ENCODE assay signal across 8 cellular contexts in the genomic region with DNA sequence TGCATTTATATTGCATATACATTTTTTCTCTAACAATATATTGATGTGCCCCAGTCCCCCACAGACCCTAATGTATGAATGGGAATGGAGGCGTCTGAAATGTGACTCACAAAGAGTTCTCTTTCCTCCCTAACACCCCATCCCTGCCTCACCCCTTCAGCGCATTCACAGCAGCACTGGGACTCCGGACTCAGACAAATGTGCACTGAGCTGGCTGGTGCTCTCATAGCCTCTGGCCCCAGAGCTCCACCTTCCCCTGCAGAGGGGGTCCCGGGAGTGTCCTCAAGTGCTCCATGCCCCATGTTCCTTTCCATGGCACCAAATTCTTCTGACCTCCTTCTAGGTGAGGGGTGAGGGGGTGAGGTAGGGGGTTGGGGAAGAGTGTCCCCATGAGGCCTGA. TPM values are rescaled to one million over a fixed set of nuclear protein-coding genes. Genes with fewer than 3 reads are reported as not detected.
DNase-seq lines count a peak whose midpoint lies in the region; TF ChIP-seq lines count a peak whose summit lies in the region.

No MANE protein-coding gene starts in this region.

- intact Hi-C loops in OCI-LY7 (cut with micrococcal nuclease; ENCODE audit: unreplicated experiment) = no loop called here
- intact Hi-C loops in dorsolateral prefrontal cortex (cut with DNase I) = loop anchor here in 1 of 2 donors (10.0 kb wide), 2 partner anchors 89 to 409 kb away; partner anchors contain the start of gene RPTOR

- POLR2A ChIA-PET in OCI-LY7 (lab: Charles Lee) = interaction anchor here (0.6 to 1.1 kb wide), 2 partner anchors 84 to 145 kb away, joined by 3 read pairs; no protein-coding TSS in a partner anchor

- H3K27ac Mint-ChIP-seq in progenitor cell of endocrine pancreas = peak overlapping the region; percentile 89

- TF ChIP-seq CTCF in DOHH2 (IDR thresholded peaks at IDR 0.05; ENCODE audit: low read depth, low read length, poor library complexity, severe bottlenecking) (no peak), OCI-LY7 (conservative IDR thresholded peaks at IDR 0.05; ENCODE audit: low read length) (no peak), dorsolateral prefrontal cortex (IDR thresholded peaks at IDR 0.05 in 54 of 56, conservative IDR thresholded peaks at IDR 0.05 in 2 of 56; ENCODE audit: low read depth in 1 of 56, partially characterized antibody in 56 of 56) (no peak), progenitor cell of endocrine pancreas (IDR thresholded peaks at IDR 0.05; ENCODE audit: unreplicated experiment) (no peak)

- no TSS peak for BruUV-seq in OCI-LY7 (replicated peaks; lab: Mats Ljungman, UMichigan)

- H3K79me2 ChIP-seq in DOHH2 (ENCODE audit: control insufficient read depth, low read length) (0 out of 2 replicates have a peak, but pooled peaks cover 3% of the 10 kb centered on the region), OCI-LY7 (ENCODE audit: insufficient read depth, low read depth, low read length) (no peaks in the 10 kb centered on the region)

- H3K27me3 Mint-ChIP-seq in progenitor cell of endocrine pancreas = peaks cover 36% of the 10 kb centered on the region

- no peaks in the 10 kb centered on the region for H3K9me3 Mint-ChIP-seq in progenitor cell of endocrine pancreas (ENCODE audit: low read depth)

- H2AFZ ChIP-seq in OCI-LY7 (ENCODE audit: low read length) = peak overlapping the region; percentile 65; the same call in 1 of the 2 replicates

- peaks cover 19% of the 10 kb centered on the region for H3K4me1 ChIP-seq in DOHH2 (ENCODE audit: control insufficient read depth, low read length)
- H3K4me1 ChIP-seq in OCI-LY7 (ENCODE audit: insufficient read depth, low read length, poor library complexity, severe bottlenecking) = peaks cover 27% of the 10 kb centered on the region

- peak overlapping the region; percentile 88 for H3K4me3 ChIP-seq in DOHH2 (ENCODE audit: low read length)
- peak overlapping the region; percentile 80 for H3K4me3 ChIP-seq in OCI-LY7 (ENCODE audit: low read depth, low read length, poor library complexity, severe bottlenecking)
- peak overlapping the region in 37 of 59 donors; percentile 71 to 94 (median 85) for H3K4me3 ChIP-seq in dorsolateral prefrontal cortex

- peak overlapping the region; percentile 91 for H3K4me2 ChIP-seq in DOHH2 (ENCODE audit: low read length)
- H3K4me2 ChIP-seq in OCI-LY7 (ENCODE audit: low read length) = peak overlapping the region; percentile 84

- 0 out of 2 replicates have a peak, but pooled peaks cover 2% of the 10 kb centered on the region for H3F3A ChIP-seq in DOHH2 (ENCODE audit: control insufficient read depth, insufficient read depth)

- no peaks in the 10 kb centered on the region for H4K20me1 ChIP-seq in DOHH2 (ENCODE audit: control insufficient read depth, insufficient read depth, low read depth, low read length)
- no peaks in the 10 kb centered on the region for H4K20me1 ChIP-seq in OCI-LY7 (ENCODE audit: insufficient read depth, low read length)

- no peaks in the 10 kb centered on the region for H3K9me3 ChIP-seq in DOHH2 (ENCODE audit: control insufficient read depth, insufficient read depth, low read length)
- no peaks in the 10 kb centered on the region for H3K9me3 ChIP-seq in OCI-LY7 (ENCODE audit: low read length)

- H3K4me1 Mint-ChIP-seq in progenitor cell of endocrine pancreas (ENCODE audit: low read depth) = peaks cover 19% of the 10 kb centered on the region

- H3K27me3 ChIP-seq in DOHH2 (ENCODE audit: control insufficient read depth, low read length) (peaks cover 7% of the 10 kb centered on the region; the same call in 1 of the 2 replicates), dorsolateral prefrontal cortex (no peaks in the 10 kb centered on the region)

- H3K36me3 ChIP-seq in DOHH2 (ENCODE audit: control insufficient read depth, low read length) (peaks cover 2% of the 10 kb centered on the region; the same call in 1 of the 2 replicates), OCI-LY7 (ENCODE audit: insufficient read depth, low read length) (no peaks in the 10 kb centered on the region)

- DNase-seq in OCI-LY7 (ENCODE audit: low spot score) (no peak), dorsolateral prefrontal cortex (no peak), progenitor cell of endocrine pancreas (ENCODE audit: low spot score, unreplicated experiment) (no peak), cerebellar nuclear complex (lab: John Stamatoyannopoulos, UW) (no peak), dedifferentiated amniotic fluid mesenchymal stem cell (ENCODE audit: extremely low spot score) (no peak), NCI-H2107 treated with DMSO at 0.1 percent for 48 hours (lab: John Stamatoyannopoulos, UW; ENCODE audit: unreplicated experiment) (no peak), DMS 273 treated with DMSO at 0.1 percent for 48 hours (lab: John Stamatoyannopoulos, UW) (no peak)

- CTCF ChIA-PET in OCI-LY7 (lab: Charles Lee; ENCODE audit: unreplicated experiment) = no interaction called here

- H3K9me2 ChIP-seq in DOHH2 (replicated peaks; ENCODE audit: control insufficient read depth, low read length) (no peaks in the 10 kb centered on the region), OCI-LY7 (ENCODE audit: insufficient read depth, low read length) (no peaks in the 10 kb centered on the region)

- no peaks in the 10 kb centered on the region for H3K36me3 Mint-ChIP-seq in progenitor cell of endocrine pancreas (ENCODE audit: insufficient read depth)

- peak overlapping the region; percentile 90 for H3K4me3 Mint-ChIP-seq in progenitor cell of endocrine pancreas (ENCODE audit: low read depth)

- H3K27ac ChIP-seq in DOHH2 (ENCODE audit: low read depth, low read length) (no peak overlapping the region), OCI-LY7 (ENCODE audit: low read depth, low read length, poor library complexity, severe bottlenecking) (peak overlapping the region; percentile 74), dorsolateral prefrontal cortex (peak overlapping the region in 56 of 59 donors; percentile 6 to 99 (median 96))

RNA-seq across cellular contexts. Expression of gene NPTX1, which starts 20.6 kb away (rescaled TPM):
- total RNA-seq in OCI-LY7 (2014; rRNA removed; shearing (Covaris generic)) = 0.22 TPM in 1 of 2 replicates, not detected in the other
- total RNA-seq in OCI-LY7 (2022) (not detected in 2 replicates), dorsolateral prefrontal cortex (100 to 1,000 TPM in 119 of 120 experiments, 10 to 100 TPM in 1; 88.1 to 345 (median 239) TPM), progenitor cell of endocrine pancreas (not detected in 2 replicates)

RNA-seq across cellular contexts. Expression of gene ENDOV, which starts 40.8 kb away (rescaled TPM):
- 19.2 and 22.4 TPM in 2 replicates for total RNA-seq in OCI-LY7 (2014; rRNA removed; shearing (Covaris generic))
- total RNA-seq in OCI-LY7 (2022) (33.1 and 39.4 TPM in 2 replicates), dorsolateral prefrontal cortex (10 to 100 TPM; 21.4 to 61.2 (median 36.5) TPM), progenitor cell of endocrine pancreas (36.1 and 41.8 TPM in 2 replicates)

Comparison
In these comparisons a context has a peak if more than half of its experiments do, and no peak if none do; other contexts are left out.
1. RNA of gene NPTX1, which starts 20.6 kb away (total RNA-seq): 88.1 to 345 TPM in dorsolateral prefrontal cortex; 0.22 TPM in OCI-LY7 and not detected in progenitor cell of endocrine pancreas; every median in the first group is over 10 times any median in the second.
2. Peak in every context shown above with its lines, with median percentiles within 50 percentile points of each other: H3K4me3 ChIP-seq.